Comparison of ENCODE assay signal across 1 cellular context in the genomic region with DNA sequence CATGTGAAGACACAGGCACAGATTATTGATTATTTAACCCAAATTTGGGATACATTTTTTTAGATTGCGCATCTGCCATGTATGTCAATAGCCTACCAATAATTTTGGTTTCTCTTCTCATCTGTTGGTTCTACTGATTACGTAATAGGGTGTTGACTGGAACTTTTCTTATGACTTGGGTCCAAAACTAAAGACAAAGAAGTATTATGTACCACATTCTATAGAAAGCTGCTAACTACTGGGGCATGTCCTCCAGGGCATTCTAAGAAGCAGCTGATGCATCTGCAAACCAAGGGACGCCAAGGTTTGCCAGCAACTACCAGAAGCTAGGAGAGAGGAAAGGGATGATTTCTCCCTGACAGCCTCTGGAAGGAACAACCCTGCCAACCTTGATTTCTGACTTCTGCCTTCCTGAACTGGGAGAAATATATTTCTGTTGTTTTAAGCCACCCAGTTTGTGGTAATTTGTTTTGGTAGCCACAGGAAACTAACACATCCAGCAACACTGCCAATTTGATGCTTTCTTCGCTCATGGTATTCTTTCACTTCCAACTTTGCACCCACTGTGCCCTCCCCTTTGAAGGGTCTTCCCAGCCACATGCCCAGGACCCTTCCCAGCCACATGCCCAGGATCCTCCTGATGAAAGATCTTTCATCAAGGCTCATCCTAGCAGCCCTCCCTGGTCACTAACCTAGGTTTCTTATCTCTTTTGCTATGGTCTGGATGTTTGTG.
TF ChIP-seq lines count a peak whose summit lies in the region.

No MANE protein-coding gene starts in this region.

TF ChIP-seq in GM12878, 131 proteins besides CTCF, POLR2A, EP300 and RAD21 (continued from another document and continues in another):
- TF ChIP-seq, protein P1, sequence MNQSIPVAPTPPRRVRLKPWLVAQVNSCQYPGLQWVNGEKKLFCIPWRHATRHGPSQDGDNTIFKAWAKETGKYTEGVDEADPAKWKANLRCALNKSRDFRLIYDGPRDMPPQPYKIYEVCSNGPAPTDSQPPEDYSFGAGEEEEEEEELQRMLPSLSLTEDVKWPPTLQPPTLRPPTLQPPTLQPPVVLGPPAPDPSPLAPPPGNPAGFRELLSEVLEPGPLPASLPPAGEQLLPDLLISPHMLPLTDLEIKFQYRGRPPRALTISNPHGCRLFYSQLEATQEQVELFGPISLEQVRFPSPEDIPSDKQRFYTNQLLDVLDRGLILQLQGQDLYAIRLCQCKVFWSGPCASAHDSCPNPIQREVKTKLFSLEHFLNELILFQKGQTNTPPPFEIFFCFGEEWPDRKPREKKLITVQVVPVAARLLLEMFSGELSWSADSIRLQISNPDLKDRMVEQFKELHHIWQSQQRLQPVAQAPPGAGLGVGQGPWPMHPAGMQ (IDR thresholded peaks at IDR 0.05; ENCODE audit: borderline replicate concordance) = no peak
- TF ChIP-seq, protein P2, sequence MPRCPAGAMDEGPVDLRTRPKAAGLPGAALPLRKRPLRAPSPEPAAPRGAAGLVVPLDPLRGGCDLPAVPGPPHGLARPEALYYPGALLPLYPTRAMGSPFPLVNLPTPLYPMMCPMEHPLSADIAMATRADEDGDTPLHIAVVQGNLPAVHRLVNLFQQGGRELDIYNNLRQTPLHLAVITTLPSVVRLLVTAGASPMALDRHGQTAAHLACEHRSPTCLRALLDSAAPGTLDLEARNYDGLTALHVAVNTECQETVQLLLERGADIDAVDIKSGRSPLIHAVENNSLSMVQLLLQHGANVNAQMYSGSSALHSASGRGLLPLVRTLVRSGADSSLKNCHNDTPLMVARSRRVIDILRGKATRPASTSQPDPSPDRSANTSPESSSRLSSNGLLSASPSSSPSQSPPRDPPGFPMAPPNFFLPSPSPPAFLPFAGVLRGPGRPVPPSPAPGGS (IDR thresholded peaks at IDR 0.05; ENCODE audit: borderline replicate concordance, insufficient read depth, low read depth, low read length, poor library complexity, severe bottlenecking) = peak; percentile 48
- TF ChIP-seq, protein P3, sequence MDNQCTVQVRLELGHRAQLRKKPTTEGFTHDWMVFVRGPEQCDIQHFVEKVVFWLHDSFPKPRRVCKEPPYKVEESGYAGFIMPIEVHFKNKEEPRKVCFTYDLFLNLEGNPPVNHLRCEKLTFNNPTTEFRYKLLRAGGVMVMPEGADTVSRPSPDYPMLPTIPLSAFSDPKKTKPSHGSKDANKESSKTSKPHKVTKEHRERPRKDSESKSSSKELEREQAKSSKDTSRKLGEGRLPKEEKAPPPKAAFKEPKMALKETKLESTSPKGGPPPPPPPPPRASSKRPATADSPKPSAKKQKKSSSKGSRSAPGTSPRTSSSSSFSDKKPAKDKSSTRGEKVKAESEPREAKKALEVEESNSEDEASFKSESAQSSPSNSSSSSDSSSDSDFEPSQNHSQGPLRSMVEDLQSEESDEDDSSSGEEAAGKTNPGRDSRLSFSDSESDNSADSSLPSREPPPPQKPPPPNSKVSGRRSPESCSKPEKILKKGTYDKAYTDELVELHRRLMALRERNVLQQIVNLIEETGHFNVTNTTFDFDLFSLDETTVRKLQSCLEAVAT (IDR thresholded peaks at IDR 0.05) = peak; percentile 80
- TF ChIP-seq NRF1 (conservative IDR thresholded peaks at IDR 0.05; ENCODE audit: low read depth, low read length) = no peak
- TF ChIP-seq, protein P4, sequence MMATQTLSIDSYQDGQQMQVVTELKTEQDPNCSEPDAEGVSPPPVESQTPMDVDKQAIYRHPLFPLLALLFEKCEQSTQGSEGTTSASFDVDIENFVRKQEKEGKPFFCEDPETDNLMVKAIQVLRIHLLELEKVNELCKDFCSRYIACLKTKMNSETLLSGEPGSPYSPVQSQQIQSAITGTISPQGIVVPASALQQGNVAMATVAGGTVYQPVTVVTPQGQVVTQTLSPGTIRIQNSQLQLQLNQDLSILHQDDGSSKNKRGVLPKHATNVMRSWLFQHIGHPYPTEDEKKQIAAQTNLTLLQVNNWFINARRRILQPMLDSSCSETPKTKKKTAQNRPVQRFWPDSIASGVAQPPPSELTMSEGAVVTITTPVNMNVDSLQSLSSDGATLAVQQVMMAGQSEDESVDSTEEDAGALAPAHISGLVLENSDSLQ (IDR thresholded peaks at IDR 0.05) = no peak
- no peak for TF ChIP-seq TARDBP (IDR thresholded peaks at IDR 0.05; ENCODE audit: borderline replicate concordance)
- TF ChIP-seq IKZF1 (conservative IDR thresholded peaks at IDR 0.05) = peak; percentile 92
- peak; percentile 51; the same call in 1 of the 2 replicates for TF ChIP-seq BCL11A (IDR thresholded peaks at IDR 0.05; ENCODE audit: low read depth, low read length)
- no peak for TF ChIP-seq RBBP5 (conservative IDR thresholded peaks at IDR 0.05)
- TF ChIP-seq KLF5 (IDR thresholded peaks at IDR 0.05; ENCODE audit: partially characterized antibody) = no peak
- TF ChIP-seq, protein P5, sequence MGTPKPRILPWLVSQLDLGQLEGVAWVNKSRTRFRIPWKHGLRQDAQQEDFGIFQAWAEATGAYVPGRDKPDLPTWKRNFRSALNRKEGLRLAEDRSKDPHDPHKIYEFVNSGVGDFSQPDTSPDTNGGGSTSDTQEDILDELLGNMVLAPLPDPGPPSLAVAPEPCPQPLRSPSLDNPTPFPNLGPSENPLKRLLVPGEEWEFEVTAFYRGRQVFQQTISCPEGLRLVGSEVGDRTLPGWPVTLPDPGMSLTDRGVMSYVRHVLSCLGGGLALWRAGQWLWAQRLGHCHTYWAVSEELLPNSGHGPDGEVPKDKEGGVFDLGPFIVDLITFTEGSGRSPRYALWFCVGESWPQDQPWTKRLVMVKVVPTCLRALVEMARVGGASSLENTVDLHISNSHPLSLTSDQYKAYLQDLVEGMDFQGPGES (IDR thresholded peaks at IDR 0.05) = no peak
- TF ChIP-seq, protein P6, sequence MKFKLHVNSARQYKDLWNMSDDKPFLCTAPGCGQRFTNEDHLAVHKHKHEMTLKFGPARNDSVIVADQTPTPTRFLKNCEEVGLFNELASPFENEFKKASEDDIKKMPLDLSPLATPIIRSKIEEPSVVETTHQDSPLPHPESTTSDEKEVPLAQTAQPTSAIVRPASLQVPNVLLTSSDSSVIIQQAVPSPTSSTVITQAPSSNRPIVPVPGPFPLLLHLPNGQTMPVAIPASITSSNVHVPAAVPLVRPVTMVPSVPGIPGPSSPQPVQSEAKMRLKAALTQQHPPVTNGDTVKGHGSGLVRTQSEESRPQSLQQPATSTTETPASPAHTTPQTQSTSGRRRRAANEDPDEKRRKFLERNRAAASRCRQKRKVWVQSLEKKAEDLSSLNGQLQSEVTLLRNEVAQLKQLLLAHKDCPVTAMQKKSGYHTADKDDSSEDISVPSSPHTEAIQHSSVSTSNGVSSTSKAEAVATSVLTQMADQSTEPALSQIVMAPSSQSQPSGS (IDR thresholded peaks at IDR 0.05; ENCODE audit: low read length) = peak; percentile 94
- peak; percentile 83 for TF ChIP-seq MTA2 (IDR thresholded peaks at IDR 0.05; ENCODE audit: low read depth)
- peak; percentile 88 for TF ChIP-seq EED (IDR thresholded peaks at IDR 0.05; ENCODE audit: low read depth)
- TF ChIP-seq BACH1 (IDR thresholded peaks at IDR 0.05; ENCODE audit: borderline replicate concordance) = peak; percentile 74; the same call in 1 of the 2 replicates
- no peak; the same call in 1 of the 2 replicates for TF ChIP-seq FOXM1 (IDR thresholded peaks at IDR 0.05; ENCODE audit: low read depth, low read length)
- TF ChIP-seq, protein P7, sequence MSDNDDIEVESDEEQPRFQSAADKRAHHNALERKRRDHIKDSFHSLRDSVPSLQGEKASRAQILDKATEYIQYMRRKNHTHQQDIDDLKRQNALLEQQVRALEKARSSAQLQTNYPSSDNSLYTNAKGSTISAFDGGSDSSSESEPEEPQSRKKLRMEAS (IDR thresholded peaks at IDR 0.05; ENCODE audit: low read depth, low read length) = no peak
- no peak for TF ChIP-seq ZNF274 (IDR thresholded peaks at IDR 0.05; ENCODE audit: insufficient read depth, insufficient read length)
- TF ChIP-seq ETV6 (conservative IDR thresholded peaks at IDR 0.05 in 1 of 2, IDR thresholded peaks at IDR 0.05 in 1 of 2; ENCODE audit: borderline replicate concordance in 1 of 2, low read depth in 1 of 2) = no peak
- TF ChIP-seq, protein P8, sequence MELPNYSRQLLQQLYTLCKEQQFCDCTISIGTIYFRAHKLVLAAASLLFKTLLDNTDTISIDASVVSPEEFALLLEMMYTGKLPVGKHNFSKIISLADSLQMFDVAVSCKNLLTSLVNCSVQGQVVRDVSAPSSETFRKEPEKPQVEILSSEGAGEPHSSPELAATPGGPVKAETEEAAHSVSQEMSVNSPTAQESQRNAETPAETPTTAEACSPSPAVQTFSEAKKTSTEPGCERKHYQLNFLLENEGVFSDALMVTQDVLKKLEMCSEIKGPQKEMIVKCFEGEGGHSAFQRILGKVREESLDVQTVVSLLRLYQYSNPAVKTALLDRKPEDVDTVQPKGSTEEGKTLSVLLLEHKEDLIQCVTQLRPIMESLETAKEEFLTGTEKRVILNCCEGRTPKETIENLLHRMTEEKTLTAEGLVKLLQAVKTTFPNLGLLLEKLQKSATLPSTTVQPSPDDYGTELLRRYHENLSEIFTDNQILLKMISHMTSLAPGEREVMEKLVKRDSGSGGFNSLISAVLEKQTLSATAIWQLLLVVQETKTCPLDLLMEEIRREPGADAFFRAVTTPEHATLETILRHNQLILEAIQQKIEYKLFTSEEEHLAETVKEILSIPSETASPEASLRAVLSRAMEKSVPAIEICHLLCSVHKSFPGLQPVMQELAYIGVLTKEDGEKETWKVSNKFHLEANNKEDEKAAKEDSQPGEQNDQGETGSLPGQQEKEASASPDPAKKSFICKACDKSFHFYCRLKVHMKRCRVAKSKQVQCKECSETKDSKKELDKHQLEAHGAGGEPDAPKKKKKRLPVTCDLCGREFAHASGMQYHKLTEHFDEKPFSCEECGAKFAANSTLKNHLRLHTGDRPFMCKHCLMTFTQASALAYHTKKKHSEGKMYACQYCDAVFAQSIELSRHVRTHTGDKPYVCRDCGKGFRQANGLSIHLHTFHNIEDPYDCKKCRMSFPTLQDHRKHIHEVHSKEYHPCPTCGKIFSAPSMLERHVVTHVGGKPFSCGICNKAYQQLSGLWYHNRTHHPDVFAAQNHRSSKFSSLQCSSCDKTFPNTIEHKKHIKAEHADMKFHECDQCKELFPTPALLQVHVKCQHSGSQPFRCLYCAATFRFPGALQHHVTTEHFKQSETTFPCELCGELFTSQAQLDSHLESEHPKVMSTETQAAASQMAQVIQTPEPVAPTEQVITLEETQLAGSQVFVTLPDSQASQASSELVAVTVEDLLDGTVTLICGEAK (IDR thresholded peaks at IDR 0.05; ENCODE audit: borderline replicate concordance) = no peak
- TF ChIP-seq, protein P9, sequence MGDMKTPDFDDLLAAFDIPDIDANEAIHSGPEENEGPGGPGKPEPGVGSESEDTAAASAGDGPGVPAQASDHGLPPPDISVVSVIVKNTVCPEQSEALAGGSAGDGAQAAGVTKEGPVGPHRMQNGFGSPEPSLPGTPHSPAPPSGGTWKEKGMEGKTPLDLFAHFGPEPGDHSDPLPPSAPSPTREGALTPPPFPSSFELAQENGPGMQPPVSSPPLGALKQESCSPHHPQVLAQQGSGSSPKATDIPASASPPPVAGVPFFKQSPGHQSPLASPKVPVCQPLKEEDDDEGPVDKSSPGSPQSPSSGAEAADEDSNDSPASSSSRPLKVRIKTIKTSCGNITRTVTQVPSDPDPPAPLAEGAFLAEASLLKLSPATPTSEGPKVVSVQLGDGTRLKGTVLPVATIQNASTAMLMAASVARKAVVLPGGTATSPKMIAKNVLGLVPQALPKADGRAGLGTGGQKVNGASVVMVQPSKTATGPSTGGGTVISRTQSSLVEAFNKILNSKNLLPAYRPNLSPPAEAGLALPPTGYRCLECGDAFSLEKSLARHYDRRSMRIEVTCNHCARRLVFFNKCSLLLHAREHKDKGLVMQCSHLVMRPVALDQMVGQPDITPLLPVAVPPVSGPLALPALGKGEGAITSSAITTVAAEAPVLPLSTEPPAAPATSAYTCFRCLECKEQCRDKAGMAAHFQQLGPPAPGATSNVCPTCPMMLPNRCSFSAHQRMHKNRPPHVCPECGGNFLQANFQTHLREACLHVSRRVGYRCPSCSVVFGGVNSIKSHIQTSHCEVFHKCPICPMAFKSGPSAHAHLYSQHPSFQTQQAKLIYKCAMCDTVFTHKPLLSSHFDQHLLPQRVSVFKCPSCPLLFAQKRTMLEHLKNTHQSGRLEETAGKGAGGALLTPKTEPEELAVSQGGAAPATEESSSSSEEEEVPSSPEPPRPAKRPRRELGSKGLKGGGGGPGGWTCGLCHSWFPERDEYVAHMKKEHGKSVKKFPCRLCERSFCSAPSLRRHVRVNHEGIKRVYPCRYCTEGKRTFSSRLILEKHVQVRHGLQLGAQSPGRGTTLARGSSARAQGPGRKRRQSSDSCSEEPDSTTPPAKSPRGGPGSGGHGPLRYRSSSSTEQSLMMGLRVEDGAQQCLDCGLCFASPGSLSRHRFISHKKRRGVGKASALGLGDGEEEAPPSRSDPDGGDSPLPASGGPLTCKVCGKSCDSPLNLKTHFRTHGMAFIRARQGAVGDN (IDR thresholded peaks at IDR 0.05) = peak; percentile 77
- TF ChIP-seq SMAD1 (IDR thresholded peaks at IDR 0.05; ENCODE audit: low read depth, partially characterized antibody) = no peak
- TF ChIP-seq MEF2A (IDR thresholded peaks at IDR 0.05; ENCODE audit: insufficient read depth, low read depth, low read length) = 0 out of 2 replicates have a peak, but pooled peaks have one; percentile 51
- TF ChIP-seq, protein P10, sequence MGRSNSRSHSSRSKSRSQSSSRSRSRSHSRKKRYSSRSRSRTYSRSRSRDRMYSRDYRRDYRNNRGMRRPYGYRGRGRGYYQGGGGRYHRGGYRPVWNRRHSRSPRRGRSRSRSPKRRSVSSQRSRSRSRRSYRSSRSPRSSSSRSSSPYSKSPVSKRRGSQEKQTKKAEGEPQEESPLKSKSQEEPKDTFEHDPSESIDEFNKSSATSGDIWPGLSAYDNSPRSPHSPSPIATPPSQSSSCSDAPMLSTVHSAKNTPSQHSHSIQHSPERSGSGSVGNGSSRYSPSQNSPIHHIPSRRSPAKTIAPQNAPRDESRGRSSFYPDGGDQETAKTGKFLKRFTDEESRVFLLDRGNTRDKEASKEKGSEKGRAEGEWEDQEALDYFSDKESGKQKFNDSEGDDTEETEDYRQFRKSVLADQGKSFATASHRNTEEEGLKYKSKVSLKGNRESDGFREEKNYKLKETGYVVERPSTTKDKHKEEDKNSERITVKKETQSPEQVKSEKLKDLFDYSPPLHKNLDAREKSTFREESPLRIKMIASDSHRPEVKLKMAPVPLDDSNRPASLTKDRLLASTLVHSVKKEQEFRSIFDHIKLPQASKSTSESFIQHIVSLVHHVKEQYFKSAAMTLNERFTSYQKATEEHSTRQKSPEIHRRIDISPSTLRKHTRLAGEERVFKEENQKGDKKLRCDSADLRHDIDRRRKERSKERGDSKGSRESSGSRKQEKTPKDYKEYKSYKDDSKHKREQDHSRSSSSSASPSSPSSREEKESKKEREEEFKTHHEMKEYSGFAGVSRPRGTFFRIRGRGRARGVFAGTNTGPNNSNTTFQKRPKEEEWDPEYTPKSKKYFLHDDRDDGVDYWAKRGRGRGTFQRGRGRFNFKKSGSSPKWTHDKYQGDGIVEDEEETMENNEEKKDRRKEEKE (IDR thresholded peaks at IDR 0.05) = no peak
- TF ChIP-seq BHLHE40 (IDR thresholded peaks at IDR 0.05; ENCODE audit: borderline replicate concordance in 1 of 2, low read depth in 2 of 2, low read length in 1 of 2) = peak; percentile 10 to 26; a peak in 1 of 4 replicates
- TF ChIP-seq, protein P11, sequence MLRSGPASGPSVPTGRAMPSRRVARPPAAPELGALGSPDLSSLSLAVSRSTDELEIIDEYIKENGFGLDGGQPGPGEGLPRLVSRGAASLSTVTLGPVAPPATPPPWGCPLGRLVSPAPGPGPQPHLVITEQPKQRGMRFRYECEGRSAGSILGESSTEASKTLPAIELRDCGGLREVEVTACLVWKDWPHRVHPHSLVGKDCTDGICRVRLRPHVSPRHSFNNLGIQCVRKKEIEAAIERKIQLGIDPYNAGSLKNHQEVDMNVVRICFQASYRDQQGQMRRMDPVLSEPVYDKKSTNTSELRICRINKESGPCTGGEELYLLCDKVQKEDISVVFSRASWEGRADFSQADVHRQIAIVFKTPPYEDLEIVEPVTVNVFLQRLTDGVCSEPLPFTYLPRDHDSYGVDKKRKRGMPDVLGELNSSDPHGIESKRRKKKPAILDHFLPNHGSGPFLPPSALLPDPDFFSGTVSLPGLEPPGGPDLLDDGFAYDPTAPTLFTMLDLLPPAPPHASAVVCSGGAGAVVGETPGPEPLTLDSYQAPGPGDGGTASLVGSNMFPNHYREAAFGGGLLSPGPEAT (IDR thresholded peaks at IDR 0.05; ENCODE audit: low read depth) = peak; percentile 78
- peak; percentile 16; the same call in 1 of the 2 replicates for TF ChIP-seq JUND (IDR thresholded peaks at IDR 0.05; ENCODE audit: low read depth, low read length)
